In genomic region chr2:54574860-54575247, GRCh38 we compare ENCODE assay signal across 10 cellular contexts.
DNase-seq lines count a peak whose midpoint lies in the region; TF ChIP-seq lines count a peak whose summit lies in the region.
"Had no signal": no experiment of that assay in that cellular context is flagged by ENCODE, and none has a peak within 500 bp of the region (broad histone marks: within the 10 kb centered on the region; RNA-seq: fewer than 3 reads in every experiment).

No MANE protein-coding gene starts in this region.

- intact Hi-C loops in activated CD4-positive, alpha-beta memory T cell treated with anti-CD3 and anti-CD28 coated beads for 36 hours (cut with micrococcal nuclease), result loop anchor here (1.0 to 10.0 kb wide), 13 partner anchors 14 to 1042 kb away; partner anchors contain the start of genes ASB3, CLHC1, EML6 and ERLEC1
- intact Hi-C loops in stomach (cut with DNase I; ENCODE audit: low total_unique reads), result no loop called here

- TF ChIP-seq POLR2A in stomach (IDR thresholded peaks at IDR 0.05), result no peak

- POLR2A ChIA-PET in activated CD4-positive, alpha-beta T cell treated with anti-CD3 and anti-CD28 coated beads, Interleukin-2, amount 10 ng/mL, durations not matched to agents 7 days and 5 days (lab: Charles Lee), result interaction anchor here (0.7 to 1.1 kb wide), 2 partner anchors 15 to 16 kb away, joined by 4 read pairs; no protein-coding TSS in a partner anchor
- POLR2A ChIA-PET in activated CD4-positive, alpha-beta memory T cell treated with anti-CD3 and anti-CD28 coated beads for 36 hours (lab: Charles Lee), result interaction anchor here (0.7 to 9.1 kb wide), 6 partner anchors 16 to 31 kb away, joined by 3 to 113 read pairs (median 4); no protein-coding TSS in a partner anchor

- no peak for TF ChIP-seq EP300 in stomach (IDR thresholded peaks at IDR 0.05)

- no peaks in the 10 kb centered on the region for H3K9me3 ChIP-seq in stomach
- H3K9me3 ChIP-seq: tibial artery had no signal

- H3K4me3 Mint-ChIP-seq in activated CD4-positive, alpha-beta T cell treated with anti-CD3 and anti-CD28 coated beads, Interleukin-2, amount 10 ng/mL, durations not matched to agents 7 days and 5 days, result peak overlapping the region; percentile 69
- H3K4me3 Mint-ChIP-seq in activated CD4-positive, alpha-beta memory T cell treated with anti-CD3 and anti-CD28 coated beads for 36 hours, result peak overlapping the region; percentile 30
- peak overlapping the region; percentile 75 to 92 (median 88) for H3K4me3 Mint-ChIP-seq in immature natural killer cell

- CTCF ChIA-PET in activated CD4-positive, alpha-beta T cell treated with anti-CD3 and anti-CD28 coated beads, Interleukin-2, amount 10 ng/mL, durations not matched to agents 7 days and 5 days (lab: Charles Lee), result interaction anchor here (0.7 to 1.4 kb wide), 3 partner anchors 11 to 29 kb away, joined by 3 to 4 read pairs (median 3); no protein-coding TSS in a partner anchor
- CTCF ChIA-PET in activated CD4-positive, alpha-beta memory T cell treated with anti-CD3 and anti-CD28 coated beads for 36 hours (lab: Charles Lee), result interaction anchor here (0.7 to 3.8 kb wide), 3 partner anchors 15 to 130 kb away, joined by 3 to 21 read pairs (median 3); no protein-coding TSS in a partner anchor

- peaks cover 97 to 100% (median 99%) of the 10 kb centered on the region in 4 donors for H3K4me1 ChIP-seq in stomach

- H3K27ac ChIP-seq in stomach, result peak overlapping the region; percentile 70 to 94 (median 83)

- no peaks in the 10 kb centered on the region for H3K27me3 ChIP-seq in stomach
- H3K27me3 ChIP-seq: tibial artery had no signal

- H3K4me1 Mint-ChIP-seq in activated CD4-positive, alpha-beta T cell treated with anti-CD3 and anti-CD28 coated beads, Interleukin-2, amount 10 ng/mL, durations not matched to agents 7 days and 5 days, result peaks cover 98% of the 10 kb centered on the region
- H3K4me1 Mint-ChIP-seq in activated CD4-positive, alpha-beta memory T cell treated with anti-CD3 and anti-CD28 coated beads for 36 hours (ENCODE audit: low read depth), result peaks cover 95% of the 10 kb centered on the region
- peaks cover 99 to 100% of the 10 kb centered on the region in 2 donors for H3K4me1 Mint-ChIP-seq in immature natural killer cell

- 61 to 77% (median 70%) methylated on average over 5 of the region's 5 CpGs for WGBS in stomach, 5 donors

- no peaks in the 10 kb centered on the region for H3K9me3 Mint-ChIP-seq in activated CD4-positive, alpha-beta T cell treated with anti-CD3 and anti-CD28 coated beads, Interleukin-2, amount 10 ng/mL, durations not matched to agents 7 days and 5 days
- no peaks in the 10 kb centered on the region for H3K9me3 Mint-ChIP-seq in activated CD4-positive, alpha-beta memory T cell treated with anti-CD3 and anti-CD28 coated beads for 36 hours
- H3K9me3 Mint-ChIP-seq in immature natural killer cell, result no peaks in the 10 kb centered on the region

- H3K4me3 ChIP-seq in stomach, result no peak overlapping the region
- H3K4me3 ChIP-seq: tibial artery had no signal

- no peaks in the 10 kb centered on the region for H3K27me3 Mint-ChIP-seq in activated CD4-positive, alpha-beta T cell treated with anti-CD3 and anti-CD28 coated beads, Interleukin-2, amount 10 ng/mL, durations not matched to agents 7 days and 5 days
- H3K27me3 Mint-ChIP-seq in activated CD4-positive, alpha-beta memory T cell treated with anti-CD3 and anti-CD28 coated beads for 36 hours, result no peaks in the 10 kb centered on the region
- H3K27me3 Mint-ChIP-seq in immature natural killer cell (ENCODE audit: low read depth in 3 of 3), result peaks cover 10 to 28% (median 12%) of the 10 kb centered on the region in 3 donors

- H3K27ac Mint-ChIP-seq in activated CD4-positive, alpha-beta T cell treated with anti-CD3 and anti-CD28 coated beads, Interleukin-2, amount 10 ng/mL, durations not matched to agents 7 days and 5 days, result peak overlapping the region; percentile 94
- peak overlapping the region; percentile 96 for H3K27ac Mint-ChIP-seq in activated CD4-positive, alpha-beta memory T cell treated with anti-CD3 and anti-CD28 coated beads for 36 hours
- H3K27ac Mint-ChIP-seq in immature natural killer cell, result peak overlapping the region; percentile 96 to 100 (median 98)

- peaks cover 58% of the 10 kb centered on the region for H3K36me3 Mint-ChIP-seq in activated CD4-positive, alpha-beta T cell treated with anti-CD3 and anti-CD28 coated beads, Interleukin-2, amount 10 ng/mL, durations not matched to agents 7 days and 5 days (ENCODE audit: low read depth)
- peaks cover 8% of the 10 kb centered on the region for H3K36me3 Mint-ChIP-seq in activated CD4-positive, alpha-beta memory T cell treated with anti-CD3 and anti-CD28 coated beads for 36 hours
- no peaks in the 10 kb centered on the region for H3K36me3 Mint-ChIP-seq in immature natural killer cell

- TF ChIP-seq CTCF in stomach (IDR thresholded peaks at IDR 0.05), result no peak

- no peak for DNase-seq in activated CD4-positive, alpha-beta T cell treated with anti-CD3 and anti-CD28 coated beads, Interleukin-2, amount 10 ng/mL, durations not matched to agents 7 days and 5 days
- DNase-seq in activated CD4-positive, alpha-beta T cell treated with anti-CD3 and anti-CD28 coated beads for 4 hours, result no peak
- DNase-seq in activated CD4-positive, alpha-beta memory T cell treated with anti-CD3 and anti-CD28 coated beads for 36 hours, result no peak
- DNase-seq in immature natural killer cell, result no peak
- DNase-seq in stomach, result no peak
- DNase-seq in NCI-H345 treated with DMSO at 0.1 percent for 48 hours (lab: John Stamatoyannopoulos, UW; ENCODE audit: unreplicated experiment), result no peak
- DNase-seq in kidney glomerular epithelial cell (lab: John Stamatoyannopoulos, UW), result no peak
- DNase-seq in HuH-7 (ENCODE audit: low spot score), result no peak
- DNase-seq: amygdala, tibial artery had no signal

- H3K36me3 ChIP-seq in stomach, result no peaks in the 10 kb centered on the region
- H3K36me3 ChIP-seq: tibial artery had no signal

Comparison
In these comparisons a context has a peak if more than half of its experiments do, and no peak if none do; other contexts are left out.
1. H3K4me3 Mint-ChIP-seq: peak in every context shown above with its lines; median percentile 88 in immature natural killer cell; 69 in activated CD4-positive, alpha-beta T cell treated with anti-CD3 and anti-CD28 coated beads, Interleukin-2, amount 10 ng/mL, durations not matched to agents 7 days and 5 days; 30 in activated CD4-positive, alpha-beta memory T cell treated with anti-CD3 and anti-CD28 coated beads for 36 hours.